In genomic region chr1:15949453-15950245, GRCh38 we compare ENCODE assay signal across 8 cellular contexts. TPM values are rescaled to one million over a fixed set of nuclear protein-coding genes. Genes with fewer than 3 reads are reported as not detected.
DNase-seq lines count a peak whose midpoint lies in the region; ATAC-seq and TF ChIP-seq lines count a peak whose summit lies in the region.

No MANE protein-coding gene starts in this region.

- CTCF ChIA-PET in PC-3 (lab: Charles Lee): no interaction called here

- no peaks in the 10 kb centered on the region for H4K20me1 ChIP-seq in PC-3 (ENCODE audit: low read length)

- H3K36me3 ChIP-seq in PC-3 (ENCODE audit: low read depth, low read length): peaks cover 4% of the 10 kb centered on the region; the same call in 1 of the 2 replicates

- H3K9me3 ChIP-seq in PC-3 (ENCODE audit: low read length): no peaks in the 10 kb centered on the region

- DNase-seq in activated CD4-positive, alpha-beta T cell treated with anti-CD3 and anti-CD28 coated beads for 24 hours (ENCODE audit: low read depth in 2 of 2): peak; percentile 76 to 77
- peak in 39 of 61 donors; percentile 12 to 82 (median 47) for DNase-seq in caudate nucleus (lab: John Stamatoyannopoulos, UW)
- peak; percentile 87 for DNase-seq in left kidney (ENCODE audit: low read depth, low spot score)
- DNase-seq in stimulated activated CD4-positive, alpha-beta T cell treated with anti-CD3 and anti-CD28 coated beads, Interleukin-2, amount 100 ng/mL, for 24 hours: peak; percentile 88
- no peak for DNase-seq in NCI-H1417 (lab: John Stamatoyannopoulos, UW)
- DNase-seq in PC-3: no peak

- H3K4me3 ChIP-seq in PC-3 (ENCODE audit: low read length): no peak overlapping the region

- no peaks in the 10 kb centered on the region for H3K27me3 ChIP-seq in PC-3 (ENCODE audit: low read length)

- no peak overlapping the region for H3K9ac ChIP-seq in PC-3 (ENCODE audit: low read length)

- no peaks in the 10 kb centered on the region for H3F3A ChIP-seq in PC-3 (ENCODE audit: low read length, unreplicated experiment)

- TF ChIP-seq CTCF in PC-3 (conservative IDR thresholded peaks at IDR 0.05; ENCODE audit: low read depth, low read length): no peak

- POLR2A ChIA-PET in PC-3 (lab: Charles Lee; ENCODE audit: unreplicated experiment): no interaction called here

- no TSS peak for BruUV-seq in PC-3 (replicated peaks; lab: Mats Ljungman, UMichigan)

- H3K79me2 ChIP-seq in PC-3 (ENCODE audit: low read length): peaks cover 53% of the 10 kb centered on the region

- H3K4me1 ChIP-seq in PC-3 (ENCODE audit: insufficient read depth, low read length): peaks cover 35% of the 10 kb centered on the region

- ATAC-seq in GM19025 (IDR thresholded peaks at IDR 0.05; ENCODE audit: low read depth, unreplicated experiment) (peak; percentile 80), HG03342 (IDR thresholded peaks at IDR 0.05; ENCODE audit: unreplicated experiment) (peak; percentile 75), PC-3 (no peak)

- no peaks in the 10 kb centered on the region for H3K9me2 ChIP-seq in PC-3 (replicated peaks; ENCODE audit: low read length)

- H2AFZ ChIP-seq in PC-3 (ENCODE audit: low read length): no peak overlapping the region

- intact Hi-C loops in PC-3 (cut with micrococcal nuclease): no loop called here

- no peak overlapping the region for H3K4me2 ChIP-seq in PC-3 (ENCODE audit: low read length)

- peak overlapping the region; percentile 89 for H3K27ac ChIP-seq in caudate nucleus (ENCODE audit: low read depth, low read length)
- no peak overlapping the region for H3K27ac ChIP-seq in PC-3 (ENCODE audit: low read length)

RNA-seq across cellular contexts. Expression of gene ZBTB17, which starts 26.3 kb away (rescaled TPM):
- 44.2 and 55.2 TPM in 2 replicates for total RNA-seq in PC-3 (2014; rRNA removed)

RNA-seq across cellular contexts. Expression of gene SRARP, which starts 54.4 kb away (rescaled TPM):
- total RNA-seq in PC-3 (2014; rRNA removed): not detected in 2 replicates

Comparison
In these comparisons a context has a peak if more than half of its experiments do, and no peak if none do; other contexts are left out.
1. DNase-seq: peak in activated CD4-positive, alpha-beta T cell treated with anti-CD3 and anti-CD28 coated beads for 24 hours (2 of 2), caudate nucleus (39 of 61), left kidney (single experiment) and stimulated activated CD4-positive, alpha-beta T cell treated with anti-CD3 and anti-CD28 coated beads, Interleukin-2, amount 100 ng/mL, for 24 hours (2 of 2); none in NCI-H1417 (0 of 3) and PC-3 (single experiment).